Comparison of ENCODE assay signal across 8 cellular contexts in the genomic region with DNA sequence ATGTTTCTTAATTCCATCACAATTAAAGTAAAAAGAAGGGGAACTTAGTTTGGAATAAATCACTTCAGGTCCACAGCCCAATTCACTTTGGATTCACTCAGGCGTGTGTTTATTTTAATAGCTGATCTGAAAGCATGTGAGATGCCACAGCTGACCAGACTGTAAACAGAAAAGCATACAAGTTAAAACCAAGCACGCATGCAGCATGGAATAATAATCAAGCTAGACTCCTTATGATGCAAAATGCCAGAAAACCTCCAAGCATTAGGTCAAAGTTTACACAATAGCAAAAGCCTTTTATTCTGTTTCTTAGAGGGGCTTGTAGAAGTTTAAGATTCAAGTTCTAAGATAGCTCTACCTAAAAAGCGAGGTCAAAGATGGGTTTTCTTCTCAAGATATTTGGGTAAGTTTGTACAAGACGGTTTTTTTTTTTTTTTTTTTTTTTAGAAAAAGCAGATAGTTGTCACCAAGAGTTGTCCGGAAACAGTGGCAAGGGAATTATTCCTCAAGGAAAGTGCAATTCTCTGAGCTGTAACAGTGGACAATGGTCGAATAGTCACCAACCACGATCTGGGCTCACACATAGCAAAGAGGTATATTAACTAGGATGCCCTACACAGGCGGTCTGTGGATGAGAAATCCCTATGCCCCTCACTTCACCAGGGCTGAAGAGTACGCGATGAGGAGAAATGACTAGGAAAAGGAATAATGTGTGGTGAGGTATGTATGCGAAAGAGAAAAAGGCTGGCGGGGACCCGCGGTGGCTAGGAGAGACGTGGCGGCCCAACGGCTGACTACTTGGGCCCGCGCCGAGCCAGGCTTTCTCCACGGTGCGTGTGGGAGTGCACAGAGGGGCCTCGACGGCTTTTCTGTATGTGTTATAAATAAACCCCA. TPM values are rescaled to one million over a fixed set of nuclear protein-coding genes. Genes with fewer than 3 reads are reported as not detected.
DNase-seq lines count a peak whose midpoint lies in the region; ATAC-seq, FAIRE-seq and TF ChIP-seq lines count a peak whose summit lies in the region.

No MANE protein-coding gene starts in this region.

- 14% methylated on average over 23 of the region's 24 CpGs for WGBS in HUES64

- H3K4me3 ChIP-seq in HUES64 (ENCODE audit: low read length), result peak overlapping the region; percentile 57
- H3K4me3 ChIP-seq in bronchial epithelial cell (ENCODE audit: low read depth, low read length), result peak overlapping the region; percentile 83
- peak overlapping the region; percentile 6 to 64 for H3K4me3 ChIP-seq in stomach smooth muscle (ENCODE audit: low read length in 2 of 2)

- H3K9me3 ChIP-seq in HUES64 (ENCODE audit: insufficient read depth, low read depth, low read length), result no peaks in the 10 kb centered on the region
- H3K9me3 ChIP-seq in stomach smooth muscle (ENCODE audit: control insufficient read depth in 2 of 2, low read length in 2 of 2), result no peaks in the 10 kb centered on the region

- DNase-seq in bronchial epithelial cell (ENCODE audit: low read depth), result no peak
- peak; percentile 50 for DNase-seq in kidney tubule cell (ENCODE audit: low spot score)
- DNase-seq in T-helper 1 cell, result no peak

- TF ChIP-seq CTCF in bronchial epithelial cell (IDR thresholded peaks at IDR 0.05; ENCODE audit: insufficient read depth, low read length, severe bottlenecking), result no peak

- no peak for FAIRE-seq in bronchial epithelial cell (lab: Jason Lieb, UNC)

- no peak overlapping the region for H3K9ac ChIP-seq in HUES64 (ENCODE audit: low read depth, low read length)
- H3K9ac ChIP-seq in stomach smooth muscle (ENCODE audit: low read length in 2 of 2), result peak overlapping the region in 1 of 2 donors; percentile 13

- ATAC-seq in GM21360 (IDR thresholded peaks at IDR 0.05; ENCODE audit: unreplicated experiment), result no peak
- no peak for ATAC-seq in HG02938 (IDR thresholded peaks at IDR 0.05; ENCODE audit: unreplicated experiment)
- no peak for ATAC-seq in GM19324 (IDR thresholded peaks at IDR 0.05; ENCODE audit: low FRiP score, unreplicated experiment)

- no peaks in the 10 kb centered on the region for H3K27me3 ChIP-seq in HUES64 (ENCODE audit: insufficient read depth, low read length)
- no peaks in the 10 kb centered on the region for H3K27me3 ChIP-seq in bronchial epithelial cell (ENCODE audit: control insufficient read depth, insufficient read depth, low read length)
- H3K27me3 ChIP-seq in stomach smooth muscle (ENCODE audit: control insufficient read depth in 1 of 2, insufficient read depth in 2 of 2, low read length in 2 of 2), result no peaks in the 10 kb centered on the region

- H3K4me1 ChIP-seq in HUES64 (ENCODE audit: insufficient read depth, low read length) (peaks cover 8% of the 10 kb centered on the region; the same call in 1 of the 2 replicates), stomach smooth muscle (ENCODE audit: control insufficient read depth, insufficient read depth, low read length) (no peaks in the 10 kb centered on the region)

- no peaks in the 10 kb centered on the region for H3K36me3 ChIP-seq in HUES64 (ENCODE audit: insufficient read depth, low read length)
- H3K36me3 ChIP-seq in bronchial epithelial cell (ENCODE audit: control insufficient read depth, insufficient read depth, low read length), result no peaks in the 10 kb centered on the region
- no peaks in the 10 kb centered on the region for H3K36me3 ChIP-seq in stomach smooth muscle (ENCODE audit: control insufficient read depth in 2 of 2, insufficient read depth in 2 of 2, low read length in 2 of 2)

- no peak overlapping the region for H3K27ac ChIP-seq in HUES64 (ENCODE audit: low read depth, low read length)
- H3K27ac ChIP-seq in stomach smooth muscle (ENCODE audit: low read length), result no peak overlapping the region

RNA-seq across cellular contexts. Expression of a gene that starts 0.7 kb away (rescaled TPM):
- 3.2 TPM for polyA plus RNA-seq in HUES64 (2013, experiment 1 of 2)
- 4.2 TPM for polyA plus RNA-seq in HUES64 (2013, experiment 2 of 2)
- total RNA-seq in bronchial epithelial cell, result 4.5 and 5.6 TPM in 2 replicates
